Comparison of ENCODE assay signal across 8 cellular contexts in the genomic region with DNA sequence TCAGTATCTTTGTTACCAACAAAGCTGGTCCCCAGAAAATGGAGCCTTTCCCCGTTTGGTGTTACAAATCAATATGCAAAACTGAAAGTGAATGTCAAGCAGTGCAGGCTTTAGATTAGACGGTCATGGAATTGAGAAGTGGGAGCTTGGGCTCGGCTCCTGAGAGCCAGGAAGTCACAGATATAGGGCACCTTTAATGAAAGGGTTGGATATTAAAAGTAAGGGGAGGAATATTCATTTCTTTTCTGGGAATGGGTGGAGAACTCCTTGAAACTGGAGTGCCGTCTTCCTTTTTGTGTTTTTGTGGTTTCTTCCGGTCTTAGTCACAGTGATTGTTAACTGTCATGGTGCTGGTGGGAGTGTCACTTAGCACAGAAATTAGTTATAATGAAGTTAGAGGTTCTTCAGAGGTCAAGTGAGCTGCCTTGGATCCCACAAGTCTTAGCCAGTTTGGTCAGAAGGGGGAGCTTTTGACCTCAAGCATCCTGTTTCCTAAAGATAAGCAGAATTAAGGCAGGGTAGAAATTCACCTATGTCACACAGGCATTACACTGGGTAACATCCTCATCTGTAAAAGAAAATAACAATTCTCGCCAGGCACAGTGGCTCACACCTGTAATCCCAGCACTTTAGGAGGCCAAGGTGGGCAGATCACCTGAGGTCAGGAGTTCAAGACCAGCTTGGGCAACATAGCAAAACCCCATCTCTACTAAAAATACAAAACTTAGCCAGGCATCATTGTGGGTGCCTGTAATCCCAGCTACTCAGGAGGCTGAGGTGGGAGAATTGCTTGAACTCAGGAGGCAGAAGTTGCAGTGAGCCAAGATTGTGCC. TPM values are rescaled to one million over a fixed set of nuclear protein-coding genes. Genes with fewer than 3 reads are reported as not detected.
DNase-seq lines count a peak whose midpoint lies in the region; ATAC-seq, FAIRE-seq and TF ChIP-seq lines count a peak whose summit lies in the region.

No MANE protein-coding gene starts in this region.

- H3K27ac ChIP-seq in ascending aorta (peak overlapping the region; percentile 34 to 51), ovary (no peak overlapping the region)

- H3K4me1 ChIP-seq in ascending aorta, result no peaks in the 10 kb centered on the region
- peaks cover 4% of the 10 kb centered on the region; the same call in 1 of the 2 replicates for H3K4me1 ChIP-seq in HAP-1
- no peaks in the 10 kb centered on the region for H3K4me1 ChIP-seq in ovary (ENCODE audit: insufficient read depth)

- H3K27me3 ChIP-seq in ascending aorta (no peaks in the 10 kb centered on the region), HAP-1 (ENCODE audit: low read depth) (no peaks in the 10 kb centered on the region; the same call in 1 of the 2 replicates), ovary (no peaks in the 10 kb centered on the region)

- H3K9me3 ChIP-seq in ascending aorta (no peaks in the 10 kb centered on the region), HAP-1 (peaks cover 4% of the 10 kb centered on the region), ovary (no peaks in the 10 kb centered on the region)

- no peak for TF ChIP-seq EP300 in ovary (IDR thresholded peaks at IDR 0.05)

- TF ChIP-seq CTCF in ascending aorta (IDR thresholded peaks at IDR 0.05), result no peak
- no peak for TF ChIP-seq CTCF in ovary (IDR thresholded peaks at IDR 0.05)

- no peaks in the 10 kb centered on the region for H3K36me3 ChIP-seq in ascending aorta
- no peaks in the 10 kb centered on the region for H3K36me3 ChIP-seq in HAP-1 (replicated peaks)
- H3K36me3 ChIP-seq in ovary, result no peaks in the 10 kb centered on the region

- TF ChIP-seq POLR2A in GM12891 (IDR thresholded peaks at IDR 0.05; ENCODE audit: low read depth, low read length) (no peak), ovary (IDR thresholded peaks at IDR 0.05) (no peak)

- ATAC-seq in HG02798 (IDR thresholded peaks at IDR 0.05; ENCODE audit: poor library complexity, unreplicated experiment), result peak; percentile 63
- ATAC-seq in left colon, result peak; percentile 66

- intact Hi-C loops in ascending aorta (cut with DNase I) (no loop called here), left colon (cut with DNase I, micrococcal nuclease) (no loop called here), ovary (cut with DNase I) (no loop called here)

- H3K4me3 ChIP-seq in ascending aorta, result no peak overlapping the region
- no peak overlapping the region for H3K4me3 ChIP-seq in HAP-1
- H3K4me3 ChIP-seq in ovary, result no peak overlapping the region

- peak; percentile 54 for FAIRE-seq in GM12891 (lab: Jason Lieb, UNC)

- in situ Hi-C loops in HAP-1 (cut with MboI; ENCODE audit: low sequenced_read_pairs), result no loop called here

- WGBS in ovary, 3 donors, result 38 to 43% (median 38%) methylated on average over 6 of the region's 6 CpGs

- DNase-seq in GM12891 (ENCODE audit: insufficient read length, low spot score) (no peak), RKO (ENCODE audit: low spot score) (peak; percentile 68), ascending aorta (ENCODE audit: low spot score in 2 of 2) (no peak), left colon (no peak), stromal cell of bone marrow (ENCODE audit: low read depth) (peak; percentile 75), HAP-1 (ENCODE audit: low spot score in 2 of 2) (no peak), ovary (no peak)

TF ChIP-seq in GM12891, 5 proteins besides CTCF, POLR2A, EP300 and RAD21:
- no peak for TF ChIP-seq POLR2AphosphoS5 (IDR thresholded peaks at IDR 0.05; ENCODE audit: low read depth, low read length)
- TF ChIP-seq SPI1 (IDR thresholded peaks at IDR 0.05; ENCODE audit: low read depth, low read length), result 0 out of 2 replicates have a peak, but pooled peaks have one; percentile 15
- no peak for TF ChIP-seq PAX5 (IDR thresholded peaks at IDR 0.05; ENCODE audit: insufficient read depth, low read length, severe bottlenecking)
- 0 out of 2 replicates have a peak, but pooled peaks have one; percentile 34 for TF ChIP-seq TAF1 (IDR thresholded peaks at IDR 0.05; ENCODE audit: low read depth, low read length)
- TF ChIP-seq POU2F2 (IDR thresholded peaks at IDR 0.05; ENCODE audit: low read depth, low read length), result peak; percentile 93

RNA-seq across cellular contexts. Expression of gene EIF1, which starts 9.6 kb away (rescaled TPM):
- polyA plus RNA-seq in GM12891 (2012; ENCODE audit: low read depth, missing spikeins), result 764 TPM
- 102 TPM for total RNA-seq in ascending aorta
- 100 to 1,000 TPM; 596 to 603 TPM for total RNA-seq in left colon
- total RNA-seq in ovary, result 1,000 to 10,000 TPM in 1 of 7 donors, 100 to 1,000 TPM in 6; 270 to 1,292 (median 813) TPM
- 1,000 to 10,000 TPM in 1 of 2 donors, 100 to 1,000 TPM in 1; 641 to 1,340 TPM for polyA plus RNA-seq in ovary

RNA-seq across cellular contexts. Expression of gene GAST, which starts 33.0 kb away (rescaled TPM):
- polyA plus RNA-seq in GM12891 (2012; ENCODE audit: low read depth, missing spikeins), result not detected
- total RNA-seq in ascending aorta, result not detected
- total RNA-seq in left colon, result not detected
- not detected for total RNA-seq in ovary
- not detected for polyA plus RNA-seq in ovary

RNA-seq across cellular contexts. Expression of gene KRT17, which starts 54.7 kb away (rescaled TPM):
- polyA plus RNA-seq in GM12891 (2012; ENCODE audit: low read depth, missing spikeins), result 2.0 TPM
- total RNA-seq in ascending aorta (14.8 TPM), left colon (under 1 TPM in 1 of 2 donors, not detected in 1; 0.70 TPM), ovary (10 to 100 TPM in 2 of 7 donors, 1 to 10 TPM in 1, under 1 TPM in 2, not detected in 2; 0.42 to 17.8 (median 2.7) TPM)
- polyA plus RNA-seq in ovary, result under 1 TPM in 1 of 2 donors, not detected in 1; 0.29 TPM

RNA-seq across cellular contexts. Expression of gene HAP1, which starts 55.3 kb away (rescaled TPM):
- polyA plus RNA-seq in GM12891 (2012; ENCODE audit: low read depth, missing spikeins), result not detected
- total RNA-seq in ascending aorta (not detected), left colon (under 1 TPM; 0.42 to 0.73 TPM), ovary (1 to 10 TPM in 2 of 7 donors, under 1 TPM in 5; 0.12 to 1.5 (median 0.56) TPM)
- under 1 TPM; 0.17 to 0.85 TPM for polyA plus RNA-seq in ovary

Comparison
In these comparisons a context has a peak if more than half of its experiments do, and no peak if none do; other contexts are left out.
1. DNase-seq: peak in RKO (single experiment) and stromal cell of bone marrow (single experiment); none in GM12891 (single experiment), ascending aorta (0 of 2), left colon (0 of 2), HAP-1 (0 of 2) and ovary (0 of 5).
2. H3K27ac ChIP-seq: peak in ascending aorta (2 of 2); none in ovary (0 of 2).